ENCODE assay signal across 9 cellular contexts in genomic region chr7:130814753-130815152, GRCh38.
DNase-seq lines count a peak whose midpoint lies in the region; ATAC-seq and TF ChIP-seq lines count a peak whose summit lies in the region.
"Had no signal": no experiment of that assay in that cellular context is flagged by ENCODE, and none has a peak within 500 bp of the region (broad histone marks: within the 10 kb centered on the region; RNA-seq: fewer than 3 reads in every experiment).

No MANE protein-coding gene starts in this region.

- ATAC-seq in foreskin keratinocyte (no peak), HG03135 (IDR thresholded peaks at IDR 0.05; ENCODE audit: unreplicated experiment) (no peak), HG03108 (IDR thresholded peaks at IDR 0.05; ENCODE audit: unreplicated experiment) (no peak), HG02759 (IDR thresholded peaks at IDR 0.05; ENCODE audit: unreplicated experiment) (no peak), GM21367 (IDR thresholded peaks at IDR 0.05; ENCODE audit: unreplicated experiment) (no peak)

- no peak overlapping the region for H3K4me3 ChIP-seq in AG04450 (ENCODE audit: low read depth, low read length)

- H3K4me1 ChIP-seq in foreskin keratinocyte, result no peaks in the 10 kb centered on the region

- H3K27ac ChIP-seq in AG04450 (ENCODE audit: low read depth, low read length), result no peak overlapping the region
- H3K27ac ChIP-seq in RWPE1, result no peak overlapping the region
- H3K27ac ChIP-seq in foreskin keratinocyte, result no peak overlapping the region

- CTCF ChIA-PET in AG04450 (lab: Charles Lee), result interaction anchor here (0.9 to 1.1 kb wide), 2 partner anchors 83 to 226 kb away, joined by 3 read pairs; no protein-coding TSS in a partner anchor
- CTCF ChIA-PET in RWPE1 (lab: Yijun Ruan, JAX), result no interaction called here

- no peaks in the 10 kb centered on the region for H3K27me3 ChIP-seq in AG04450 (ENCODE audit: control insufficient read depth, insufficient read depth, low read length)
- no peaks in the 10 kb centered on the region for H3K27me3 ChIP-seq in foreskin keratinocyte

- POLR2A ChIA-PET in AG04450 (lab: Yijun Ruan, JAX), result no interaction called here
- POLR2A ChIA-PET in RWPE1 (lab: Yijun Ruan, JAX; ENCODE audit: low non-redundant PET), result no interaction called here

- TF ChIP-seq CTCF in AG04450 (IDR thresholded peaks at IDR 0.05; ENCODE audit: low read depth, low read length) (peak; percentile 62), GM10266 (IDR thresholded peaks at IDR 0.05; ENCODE audit: control insufficient read depth, insufficient read depth, low read depth, missing control alignments) (peak; percentile 17), RWPE1 (conservative IDR thresholded peaks at IDR 0.05; ENCODE audit: low read depth) (peak; percentile 48), foreskin keratinocyte (conservative IDR thresholded peaks at IDR 0.05) (peak; percentile 74)

- no peaks in the 10 kb centered on the region for H3K9me3 ChIP-seq in AG04450 (ENCODE audit: control insufficient read depth, insufficient read depth, low read length)

- DNase-seq in AG04450 (ENCODE audit: low read depth, low spot score) (no peak), GM10266 (ENCODE audit: extremely low spot score) (no peak), RWPE1 (ENCODE audit: low spot score) (no peak), foreskin keratinocyte (peak in 1 of 2 donors; percentile 17)
- DNase-seq: NCI-H1105 had no signal

Comparison
In these comparisons a context has a peak if more than half of its experiments do, and no peak if none do; other contexts are left out.
1. CTCF ChIP-seq: peak in every context shown above with its lines; median percentile 74 in foreskin keratinocyte; 62 in AG04450; 48 in RWPE1; 17 in GM10266.